Comparison of ENCODE assay signal across 1 cellular context in genomic region chr9:31848505-31849285, GRCh38.
TF ChIP-seq lines count a peak whose summit lies in the region.

No MANE protein-coding gene starts in this region.

TF ChIP-seq in HepG2, 621 proteins besides CTCF, POLR2A, EP300 and RAD21 (continued from another document and continues in another):
- TF ChIP-seq E2F1 (CRISPR knock-in tag; IDR thresholded peaks at IDR 0.05): peak; percentile 74; the same call in 1 of the 2 replicates
- no peak for TF ChIP-seq BRCA1 (CRISPR knock-in tag; IDR thresholded peaks at IDR 0.05)
- no peak for TF ChIP-seq RNF2 (conservative IDR thresholded peaks at IDR 0.05; ENCODE audit: low read depth)
- TF ChIP-seq SMARCC2 (IDR thresholded peaks at IDR 0.05): no peak
- TF ChIP-seq RXRB (CRISPR knock-in tag; IDR thresholded peaks at IDR 0.05; ENCODE audit: borderline replicate concordance): no peak
- TF ChIP-seq, protein P1, sequence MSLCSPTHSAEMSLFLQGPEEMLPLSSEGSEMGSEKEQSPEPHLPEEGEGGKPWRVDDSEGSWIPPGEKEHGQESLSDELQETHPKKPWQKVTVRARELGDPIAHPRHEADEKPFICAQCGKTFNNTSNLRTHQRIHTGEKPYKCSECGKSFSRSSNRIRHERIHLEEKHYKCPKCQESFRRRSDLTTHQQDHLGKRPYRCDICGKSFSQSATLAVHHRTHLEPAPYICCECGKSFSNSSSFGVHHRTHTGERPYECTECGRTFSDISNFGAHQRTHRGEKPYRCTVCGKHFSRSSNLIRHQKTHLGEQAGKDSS (CRISPR knock-in tag; IDR thresholded peaks at IDR 0.05; ENCODE audit: borderline replicate concordance, low read depth): no peak
- 0 out of 2 replicates have a peak, but pooled peaks have one; percentile 9 for TF ChIP-seq ZNF629 (CRISPR knock-in tag; conservative IDR thresholded peaks at IDR 0.05)
- no peak for TF ChIP-seq LCORL (IDR thresholded peaks at IDR 0.05)
- no peak for TF ChIP-seq LCORL (CRISPR knock-in tag; IDR thresholded peaks at IDR 0.05)
- TF ChIP-seq ETV6 (CRISPR knock-in tag; conservative IDR thresholded peaks at IDR 0.05): no peak
- 0 out of 2 replicates have a peak, but pooled peaks have one; percentile 23 for TF ChIP-seq TFDP1 (CRISPR knock-in tag; IDR thresholded peaks at IDR 0.05; ENCODE audit: borderline replicate concordance)
- TF ChIP-seq MZF1 (CRISPR knock-in tag; IDR thresholded peaks at IDR 0.05; ENCODE audit: borderline replicate concordance): no peak
- TF ChIP-seq ZBTB42 (CRISPR knock-in tag; IDR thresholded peaks at IDR 0.05): no peak
- peak; percentile 71; the same call in 1 of the 2 replicates for TF ChIP-seq RFXAP (CRISPR knock-in tag; IDR thresholded peaks at IDR 0.05; ENCODE audit: borderline replicate concordance)
- no peak for TF ChIP-seq CBX1 (IDR thresholded peaks at IDR 0.05; ENCODE audit: low read depth)
- TF ChIP-seq ZNF775 (CRISPR knock-in tag; IDR thresholded peaks at IDR 0.05; ENCODE audit: borderline replicate concordance): no peak
- TF ChIP-seq NCOA2 (CRISPR knock-in tag; IDR thresholded peaks at IDR 0.05): no peak
- no peak for TF ChIP-seq ELF3 (CRISPR knock-in tag; IDR thresholded peaks at IDR 0.05)
- 0 out of 2 replicates have a peak, but pooled peaks have one; percentile 44 for TF ChIP-seq PHF20 (CRISPR knock-in tag; IDR thresholded peaks at IDR 0.05)
- TF ChIP-seq NBN (conservative IDR thresholded peaks at IDR 0.05): no peak
- TF ChIP-seq ZNF879 (CRISPR knock-in tag; IDR thresholded peaks at IDR 0.05): 0 out of 2 replicates have a peak, but pooled peaks have one; percentile 28
- TF ChIP-seq, protein P2, sequence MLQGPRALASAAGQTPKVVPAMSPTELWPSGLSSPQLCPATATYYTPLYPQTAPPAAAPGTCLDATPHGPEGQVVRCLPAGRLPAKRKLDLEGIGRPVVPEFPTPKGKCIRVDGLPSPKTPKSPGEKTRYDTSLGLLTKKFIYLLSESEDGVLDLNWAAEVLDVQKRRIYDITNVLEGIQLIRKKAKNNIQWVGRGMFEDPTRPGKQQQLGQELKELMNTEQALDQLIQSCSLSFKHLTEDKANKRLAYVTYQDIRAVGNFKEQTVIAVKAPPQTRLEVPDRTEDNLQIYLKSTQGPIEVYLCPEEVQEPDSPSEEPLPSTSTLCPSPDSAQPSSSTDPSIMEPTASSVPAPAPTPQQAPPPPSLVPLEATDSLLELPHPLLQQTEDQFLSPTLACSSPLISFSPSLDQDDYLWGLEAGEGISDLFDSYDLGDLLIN (CRISPR knock-in tag; IDR thresholded peaks at IDR 0.05; ENCODE audit: borderline replicate concordance): peak; percentile 52; the same call in 1 of the 2 replicates
- TF ChIP-seq USF2 (IDR thresholded peaks at IDR 0.05; ENCODE audit: low read depth, low read length): no peak
- TF ChIP-seq USF2 (CRISPR knock-in tag; IDR thresholded peaks at IDR 0.05; ENCODE audit: borderline replicate concordance): no peak
- TF ChIP-seq HMGXB4 (CRISPR knock-in tag; IDR thresholded peaks at IDR 0.05; ENCODE audit: borderline replicate concordance in 1 of 2, low read depth in 1 of 2): peak; percentile 39 to 69; a peak in 3 of 4 replicates
- TF ChIP-seq KLF12 (CRISPR knock-in tag; IDR thresholded peaks at IDR 0.05; ENCODE audit: borderline replicate concordance): peak; percentile 88
- TF ChIP-seq KDM4B (CRISPR knock-in tag; IDR thresholded peaks at IDR 0.05): no peak
- no peak for TF ChIP-seq ZKSCAN8 (CRISPR knock-in tag; IDR thresholded peaks at IDR 0.05; ENCODE audit: borderline replicate concordance)
- TF ChIP-seq SP140L (CRISPR knock-in tag; IDR thresholded peaks at IDR 0.05; ENCODE audit: borderline replicate concordance): no peak
- 0 out of 2 replicates have a peak, but pooled peaks have one; percentile 33 for TF ChIP-seq BORCS8-MEF2B (CRISPR knock-in tag; IDR thresholded peaks at IDR 0.05)
- peak; percentile 49 for TF ChIP-seq UBTF (CRISPR knock-in tag; IDR thresholded peaks at IDR 0.05)
- no peak for TF ChIP-seq SRSF4 (IDR thresholded peaks at IDR 0.05; ENCODE audit: low read depth, low read length, poor library complexity, severe bottlenecking)
- peak; percentile 78 for TF ChIP-seq ZNF766 (CRISPR knock-in tag; IDR thresholded peaks at IDR 0.05; ENCODE audit: borderline replicate concordance)
- no peak for TF ChIP-seq MAZ (IDR thresholded peaks at IDR 0.05; ENCODE audit: borderline replicate concordance, low read depth, low read length)
- 0 out of 2 replicates have a peak, but pooled peaks have one; percentile 44 for TF ChIP-seq MAZ (CRISPR knock-in tag; IDR thresholded peaks at IDR 0.05; ENCODE audit: low read depth)
- no peak for TF ChIP-seq IRX3 (CRISPR knock-in tag; IDR thresholded peaks at IDR 0.05; ENCODE audit: borderline replicate concordance, low read depth)
- TF ChIP-seq ZNF503 (CRISPR knock-in tag; IDR thresholded peaks at IDR 0.05): 0 out of 2 replicates have a peak, but pooled peaks have one; percentile 29
- peak; percentile 61; the same call in 1 of the 2 replicates for TF ChIP-seq ARID2 (CRISPR knock-in tag; IDR thresholded peaks at IDR 0.05; ENCODE audit: borderline replicate concordance)
- TF ChIP-seq ZNF160 (CRISPR knock-in tag; IDR thresholded peaks at IDR 0.05): peak; percentile 64; the same call in 1 of the 2 replicates
- TF ChIP-seq ZSCAN5A (CRISPR knock-in tag; IDR thresholded peaks at IDR 0.05; ENCODE audit: borderline replicate concordance): no peak
- 0 out of 2 replicates have a peak, but pooled peaks have one; percentile 60 for TF ChIP-seq SIN3A (IDR thresholded peaks at IDR 0.05; ENCODE audit: borderline replicate concordance, low read depth, low read length)
- TF ChIP-seq ZFP90 (CRISPR knock-in tag; IDR thresholded peaks at IDR 0.05; ENCODE audit: borderline replicate concordance): peak; percentile 46; the same call in 1 of the 2 replicates
- TF ChIP-seq ZNF143 (CRISPR knock-in tag; IDR thresholded peaks at IDR 0.05): peak; percentile 30; the same call in 1 of the 2 replicates
- TF ChIP-seq ZNF282 (IDR thresholded peaks at IDR 0.05; ENCODE audit: partially characterized antibody): no peak
- peak; percentile 51; the same call in 1 of the 2 replicates for TF ChIP-seq HOXA3 (CRISPR knock-in tag; IDR thresholded peaks at IDR 0.05)
- TF ChIP-seq ZNF350 (CRISPR knock-in tag; IDR thresholded peaks at IDR 0.05; ENCODE audit: borderline replicate concordance, low read depth): no peak
- peak; percentile 41; the same call in 1 of the 2 replicates for TF ChIP-seq IKZF5 (CRISPR knock-in tag; IDR thresholded peaks at IDR 0.05)
- TF ChIP-seq HNRNPLL (IDR thresholded peaks at IDR 0.05; ENCODE audit: low read depth, low read length, poor library complexity, severe bottlenecking): no peak
- no peak for TF ChIP-seq HHEX (CRISPR knock-in tag; IDR thresholded peaks at IDR 0.05)
- TF ChIP-seq YEATS2 (CRISPR knock-in tag; IDR thresholded peaks at IDR 0.05; ENCODE audit: borderline replicate concordance): no peak
- 0 out of 2 replicates have a peak, but pooled peaks have one; percentile 31 for TF ChIP-seq TOPORS (CRISPR knock-in tag; IDR thresholded peaks at IDR 0.05)
- peak; percentile 54; the same call in 1 of the 2 replicates for TF ChIP-seq DR1 (CRISPR knock-in tag; IDR thresholded peaks at IDR 0.05)
- no peak for TF ChIP-seq MTF2 (CRISPR knock-in tag; IDR thresholded peaks at IDR 0.05; ENCODE audit: borderline replicate concordance)
- TF ChIP-seq ZFX (CRISPR knock-in tag; IDR thresholded peaks at IDR 0.05; ENCODE audit: low read depth): peak; percentile 55
- no peak for TF ChIP-seq ZNF558 (CRISPR knock-in tag; IDR thresholded peaks at IDR 0.05; ENCODE audit: borderline replicate concordance)
